In the genomic region with DNA sequence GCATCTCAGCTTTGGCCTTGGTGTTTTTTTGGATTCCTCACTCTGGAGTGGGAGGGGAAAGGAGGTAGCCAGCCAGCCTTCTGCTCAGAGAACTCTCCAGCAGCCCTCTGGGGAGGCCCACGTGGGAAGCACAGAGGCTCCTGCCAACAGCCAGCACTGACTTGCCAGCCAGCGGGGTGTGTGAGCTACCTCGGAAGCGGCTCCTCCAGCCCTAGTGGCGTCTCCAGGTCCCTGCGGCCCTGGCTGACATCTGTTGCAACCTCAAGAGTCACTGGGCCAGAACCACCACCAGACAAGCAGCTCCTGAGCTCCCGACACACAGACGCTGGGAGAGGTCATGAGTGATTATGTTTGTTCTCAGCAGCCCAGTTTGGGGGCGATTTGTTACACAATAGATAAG, we compare ENCODE assay signal across 9 cellular contexts.
A peak's percentile ranks its signal among the peaks of the same experiment; 100 is the strongest.
DNase-seq lines count a peak whose midpoint lies in the region; ATAC-seq and TF ChIP-seq lines count a peak whose summit lies in the region.
"Had no signal": no experiment of that assay in that cellular context is flagged by ENCODE, and none has a peak within 500 bp of the region (broad histone marks: within the 10 kb centered on the region; RNA-seq: fewer than 3 reads in every experiment).

No MANE protein-coding gene starts in this region.

- H3K36me3 ChIP-seq in thoracic aorta: no peaks in the 10 kb centered on the region

- H3K4me3 Mint-ChIP-seq in HFFc6: no peak overlapping the region
- H3K4me3 Mint-ChIP-seq: dendritic cell treated with granulocyte-macrophage colony-stimulating factor and Interleukin-4, amounts not matched to agents 40 ng/mL and 50 ng/mL, for 4 days had no signal

- peaks cover 4 to 48% of the 10 kb centered on the region in 2 donors for H3K4me1 ChIP-seq in thoracic aorta (ENCODE audit: control insufficient read depth in 1 of 2, low read depth in 2 of 2)

- DNase-seq in HFFc6: peak; percentile 20
- peak; percentile 77 for DNase-seq in astrocyte of the hippocampus (ENCODE audit: low read depth, low spot score)
- DNase-seq in iPS-NIHi7 (ENCODE audit: extremely low spot score): peak; percentile 74
- DNase-seq in thoracic aorta (ENCODE audit: low spot score): peak; percentile 78
- no peak for DNase-seq in NCI-H1105 (lab: John Stamatoyannopoulos, UW)
- no peak for DNase-seq in CD1c-positive myeloid dendritic cell (ENCODE audit: extremely low spot score)
- DNase-seq in NCI-H2029 treated with DMSO at 0.1 percent for 48 hours (lab: John Stamatoyannopoulos, UW): no peak
- DNase-seq in 8988T: no peak

- ATAC-seq in thoracic aorta (ENCODE audit: insufficient number of reproducible peaks, low FRiP score, low read depth): peak; percentile 96

- no peaks in the 10 kb centered on the region for H3K36me3 Mint-ChIP-seq in HFFc6 (ENCODE audit: low read depth)

- no peaks in the 10 kb centered on the region for H3K27me3 ChIP-seq in thoracic aorta (replicated peaks; ENCODE audit: insufficient read depth)

- H3K9me3 Mint-ChIP-seq in HFFc6: no peaks in the 10 kb centered on the region
- H3K9me3 Mint-ChIP-seq: dendritic cell treated with granulocyte-macrophage colony-stimulating factor and Interleukin-4, amounts not matched to agents 40 ng/mL and 50 ng/mL, for 4 days had no signal

- no peak overlapping the region for H3K4me3 ChIP-seq in thoracic aorta

- TF ChIP-seq CTCF in HFFc6 (IDR thresholded peaks at IDR 0.05) (peak; percentile 32; the same call in 1 of the 2 replicates), thoracic aorta (IDR thresholded peaks at IDR 0.05) (peak; percentile 73)

- peak overlapping the region; percentile 37 to 46 for H3K27ac ChIP-seq in thoracic aorta

- H3K9me3 ChIP-seq in thoracic aorta: no peaks in the 10 kb centered on the region

- H3K4me1 Mint-ChIP-seq in HFFc6 (ENCODE audit: low read depth): peaks cover 6% of the 10 kb centered on the region; the same call in 1 of the 2 replicates

- peaks cover 9% of the 10 kb centered on the region for H3K27me3 Mint-ChIP-seq in HFFc6 (ENCODE audit: insufficient read depth)
- H3K27me3 Mint-ChIP-seq: dendritic cell treated with granulocyte-macrophage colony-stimulating factor and Interleukin-4, amounts not matched to agents 40 ng/mL and 50 ng/mL, for 4 days had no signal

- no peak overlapping the region for H3K27ac Mint-ChIP-seq in HFFc6
- H3K27ac Mint-ChIP-seq: dendritic cell treated with granulocyte-macrophage colony-stimulating factor and Interleukin-4, amounts not matched to agents 40 ng/mL and 50 ng/mL, for 4 days had no signal

Comparison
In these comparisons a context has a peak if more than half of its experiments do, and no peak if none do; other contexts are left out.
1. DNase-seq: peak in HFFc6 (single experiment), astrocyte of the hippocampus (single experiment), iPS-NIHi7 (single experiment) and thoracic aorta (single experiment); none in NCI-H1105 (single experiment), CD1c-positive myeloid dendritic cell (single experiment), NCI-H2029 treated with DMSO at 0.1 percent for 48 hours (single experiment) and 8988T (single experiment).